Comparison of ENCODE assay signal across 8 cellular contexts in the genomic region with DNA sequence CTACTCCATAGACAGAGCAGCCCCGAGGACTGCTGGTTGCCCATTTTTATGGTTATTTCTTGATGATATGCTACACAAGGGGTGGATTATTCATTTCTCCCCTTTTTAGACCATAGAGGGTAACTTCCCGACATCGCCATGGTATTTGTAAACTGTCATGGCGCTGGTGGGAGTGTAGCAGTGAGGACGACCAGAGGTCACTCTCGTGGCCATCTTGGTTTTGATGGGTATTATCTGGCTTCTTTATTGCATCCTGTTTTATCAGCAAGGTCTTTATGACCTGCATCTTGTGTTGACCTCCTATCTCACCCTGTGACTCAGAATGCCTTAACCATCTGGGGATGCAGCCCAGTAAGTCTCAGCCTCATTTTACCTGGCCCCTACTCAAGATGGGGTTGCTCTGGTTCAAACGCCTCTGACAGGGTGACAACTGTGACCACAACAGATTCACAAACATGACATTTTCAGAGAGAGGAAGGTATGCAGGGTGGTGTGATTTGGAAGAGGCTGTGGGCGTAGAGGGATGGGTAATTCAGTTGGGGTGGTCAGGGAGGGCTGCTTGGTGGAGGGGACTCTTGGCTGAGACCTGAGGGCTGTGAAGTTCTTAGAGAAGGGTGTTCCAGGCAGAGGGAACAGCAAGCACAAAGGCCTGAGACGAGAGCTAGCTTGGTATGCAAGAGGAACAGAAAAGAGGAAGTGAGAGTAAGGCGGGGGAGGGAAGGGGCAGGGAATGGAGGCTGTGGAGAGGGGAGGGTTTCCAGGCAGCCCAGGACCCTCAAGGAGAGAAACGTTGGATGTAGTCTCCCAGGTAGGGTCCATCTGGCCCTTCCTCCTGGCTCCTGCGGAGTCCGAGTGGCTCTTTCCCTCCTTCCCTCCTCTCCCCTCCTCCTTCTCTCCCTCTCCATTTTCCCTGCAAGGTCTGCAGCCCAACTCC. TPM values are rescaled to one million over a fixed set of nuclear protein-coding genes. Genes with fewer than 3 reads are reported as not detected.
DNase-seq lines count a peak whose midpoint lies in the region; ATAC-seq and TF ChIP-seq lines count a peak whose summit lies in the region.

No MANE protein-coding gene starts in this region.

- H4K5ac ChIP-seq in mesendoderm (ENCODE audit: low read length), result no peak overlapping the region

- no peak overlapping the region for H3K27ac ChIP-seq in mesendoderm (ENCODE audit: low read depth, low read length)

- H2BK120ac ChIP-seq in mesendoderm (ENCODE audit: low read depth, low read length), result no peak overlapping the region

- H2BK5ac ChIP-seq in mesendoderm (ENCODE audit: low read length), result no peak overlapping the region

- H2AK5ac ChIP-seq in mesendoderm (ENCODE audit: low read length), result no peak overlapping the region

- no peaks in the 10 kb centered on the region for H3K79me1 ChIP-seq in mesendoderm (ENCODE audit: low read length)

- H3K23ac ChIP-seq in mesendoderm (ENCODE audit: low read length), result no peak overlapping the region

- H3K4ac ChIP-seq in mesendoderm (ENCODE audit: low read depth, low read length), result peak overlapping the region; percentile 5

- ATAC-seq in GM19023 (IDR thresholded peaks at IDR 0.05; ENCODE audit: unreplicated experiment) (peak; percentile 74), HG02763 (IDR thresholded peaks at IDR 0.05; ENCODE audit: unreplicated experiment) (peak; percentile 71)

- no peak for DNase-seq in mesendoderm
- no peak for DNase-seq in NCI-H146 treated with DMSO at 0.1 percent for 48 hours (lab: John Stamatoyannopoulos, UW; ENCODE audit: unreplicated experiment)
- no peak for DNase-seq in superior temporal gyrus (ENCODE audit: extremely low spot score)
- DNase-seq in DMS79 (lab: John Stamatoyannopoulos, UW), result no peak
- no peak for DNase-seq in iPS-NIHi11 (ENCODE audit: low spot score)

- H3K9ac ChIP-seq in mesendoderm (ENCODE audit: low read length), result no peak overlapping the region

- H3K27me3 ChIP-seq in mesendoderm (ENCODE audit: insufficient read depth, low read length, poor library complexity), result no peaks in the 10 kb centered on the region

- TF ChIP-seq POLR2A in Raji (IDR thresholded peaks at IDR 0.05; ENCODE audit: insufficient read depth, low read depth, low read length), result 0 out of 2 replicates have a peak, but pooled peaks have one; percentile 23

- H2BK15ac ChIP-seq in mesendoderm (replicated peaks; ENCODE audit: low read depth), result no peak overlapping the region

- no peak overlapping the region for H3K18ac ChIP-seq in mesendoderm (ENCODE audit: low read length)

- no peak overlapping the region for H3K4me3 ChIP-seq in mesendoderm (ENCODE audit: low read length)

- H3K79me2 ChIP-seq in mesendoderm (ENCODE audit: control insufficient read depth, insufficient read depth, low read length), result no peaks in the 10 kb centered on the region

- H3K4me1 ChIP-seq in mesendoderm (ENCODE audit: control insufficient read depth, low read depth, low read length), result peaks cover 8% of the 10 kb centered on the region

- H3K4me2 ChIP-seq in mesendoderm (ENCODE audit: low read length), result no peak overlapping the region

- no peaks in the 10 kb centered on the region for H3K36me3 ChIP-seq in mesendoderm (ENCODE audit: control insufficient read depth, insufficient read depth, low read length)

- peak overlapping the region; percentile 65 for H3K56ac ChIP-seq in mesendoderm (ENCODE audit: low read length)

- no peak overlapping the region for H4K8ac ChIP-seq in mesendoderm (ENCODE audit: low read depth, low read length)

- WGBS in mesendoderm (ENCODE audit: extremely low coverage, insufficient coverage, low lambda C conversion rate), result no CpG with 5 or more reads among the region's 13 CpGs

RNA-seq across cellular contexts. Expression of a gene that starts 23.5 kb away (rescaled TPM):
- not detected for polyA plus RNA-seq in mesendoderm (2013, experiment 1 of 2)
- not detected for polyA plus RNA-seq in mesendoderm (2013, experiment 2 of 2)

RNA-seq across cellular contexts. Expression of a gene that starts 43.7 kb away (rescaled TPM):
- 93.8 TPM for polyA plus RNA-seq in mesendoderm (2013, experiment 1 of 2)
- polyA plus RNA-seq in mesendoderm (2013, experiment 2 of 2), result 95.6 TPM

RNA-seq across cellular contexts. Expression of a gene that starts 50.5 kb away (rescaled TPM):
- 130 TPM for polyA plus RNA-seq in mesendoderm (2013, experiment 1 of 2)
- polyA plus RNA-seq in mesendoderm (2013, experiment 2 of 2), result 134 TPM
